Comparison of ENCODE assay signal across 10 cellular contexts in the genomic region with DNA sequence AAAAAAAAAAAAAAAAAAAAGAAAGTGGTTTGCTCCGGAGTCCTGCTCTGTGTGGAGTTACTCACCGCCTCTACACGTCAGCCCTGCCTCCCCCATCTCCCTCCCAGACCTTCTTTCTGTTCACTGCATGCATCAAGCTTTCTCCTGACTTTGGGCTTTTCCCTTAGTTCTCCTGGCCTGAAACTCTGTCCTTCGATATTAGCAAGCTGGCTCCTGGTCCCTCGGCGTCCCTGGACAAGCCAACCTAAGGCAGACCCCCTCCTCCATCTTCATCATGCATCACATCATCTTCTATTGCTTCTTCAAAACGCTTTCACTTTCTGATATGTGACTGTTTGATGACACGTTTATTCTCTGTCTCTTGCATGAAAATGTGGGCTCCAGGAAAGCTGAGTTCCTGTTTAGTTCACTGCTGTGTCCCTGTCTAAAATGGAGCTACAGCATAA. TPM values are rescaled to one million over a fixed set of nuclear protein-coding genes. Genes with fewer than 3 reads are reported as not detected.
DNase-seq lines count a peak whose midpoint lies in the region; ATAC-seq, FAIRE-seq and TF ChIP-seq lines count a peak whose summit lies in the region.
"Had no signal": no experiment of that assay in that cellular context is flagged by ENCODE, and none has a peak within 500 bp of the region (broad histone marks: within the 10 kb centered on the region; RNA-seq: fewer than 3 reads in every experiment).

No MANE protein-coding gene starts in this region.

- H3K27ac ChIP-seq in GM23338 (ENCODE audit: low read depth), result no peak overlapping the region
- H3K27ac ChIP-seq in HepG2 (ENCODE audit: extremely low read length, insufficient read depth, low read length), result no peak overlapping the region
- H3K27ac ChIP-seq: SK-N-MC, thoracic aorta had no signal

- H3K27me3 ChIP-seq in GM23338 (ENCODE audit: insufficient read depth) (no peaks in the 10 kb centered on the region), HepG2 (ENCODE audit: control insufficient read depth in 1 of 2, insufficient read depth in 2 of 2, low read length in 2 of 2) (no peaks in the 10 kb centered on the region)

- peak overlapping the region; percentile 84 for H3K27ac Mint-ChIP-seq in activated CD8-positive, alpha-beta memory T cell treated with anti-CD3 and anti-CD28 coated beads, Interleukin-2, amount 10 ng/mL, durations not matched to agents 7 days and 5 days
- no peak overlapping the region for H3K27ac Mint-ChIP-seq in GM23338

- CTCF ChIA-PET in activated CD8-positive, alpha-beta memory T cell treated with anti-CD3 and anti-CD28 coated beads, Interleukin-2, amount 10 ng/mL, durations not matched to agents 7 days and 5 days (lab: Charles Lee), result interaction anchor here (0.6 to 2.0 kb wide), 4 partner anchors 11 to 705 kb away, joined by 3 to 6 read pairs (median 4); no protein-coding TSS in a partner anchor
- CTCF ChIA-PET in HepG2 (lab: Yijun Ruan, JAX; ENCODE audit: low intra/inter-chr PET ratio, low total read pairs), result no interaction called here

- TF ChIP-seq EP300 in HepG2 (IDR thresholded peaks at IDR 0.05; ENCODE audit: low read depth in 2 of 2, low read length in 2 of 2) (no peak), HepG2 (CRISPR knock-in tag; IDR thresholded peaks at IDR 0.05; ENCODE audit: borderline replicate concordance) (no peak)

- H3K9me3 Mint-ChIP-seq in activated CD8-positive, alpha-beta memory T cell treated with anti-CD3 and anti-CD28 coated beads, Interleukin-2, amount 10 ng/mL, durations not matched to agents 7 days and 5 days (ENCODE audit: low read depth), result no peaks in the 10 kb centered on the region
- H3K9me3 Mint-ChIP-seq in GM23338, result peaks cover 86% of the 10 kb centered on the region

- in situ Hi-C loops in HepG2 (cut with HindIII; ENCODE audit: extremely low pct_ligation_motif_present, low pct_unique_long_range_greater_than_20kb), result loop anchor here (5.0 kb wide), 1 partner anchor 1129 kb away; no protein-coding TSS in a partner anchor

- FAIRE-seq in HepG2 (lab: Jason Lieb, UNC), result no peak

- H3K4me1 Mint-ChIP-seq in activated CD8-positive, alpha-beta memory T cell treated with anti-CD3 and anti-CD28 coated beads, Interleukin-2, amount 10 ng/mL, durations not matched to agents 7 days and 5 days, result peaks cover 9% of the 10 kb centered on the region
- H3K4me1 Mint-ChIP-seq in GM23338, result no peaks in the 10 kb centered on the region

- no peaks in the 10 kb centered on the region for H3K9me3 ChIP-seq in HepG2 (ENCODE audit: low read length)
- H3K9me3 ChIP-seq: thoracic aorta had no signal

- BruUV-seq in HepG2 (replicated peaks; lab: Mats Ljungman, UMichigan), result no TSS peak

- H4K20me1 ChIP-seq in GM23338 (replicated peaks; ENCODE audit: insufficient read depth), result no peaks in the 10 kb centered on the region
- no peaks in the 10 kb centered on the region; the same call in 1 of the 2 replicates for H4K20me1 ChIP-seq in HepG2 (ENCODE audit: insufficient read depth, low read length)

- no peak for TF ChIP-seq CTCF in GM23338 (conservative IDR thresholded peaks at IDR 0.05; ENCODE audit: low read depth in 2 of 2)
- no peak for TF ChIP-seq CTCF in HepG2 (CRISPR knock-in tag; IDR thresholded peaks at IDR 0.05)

- TF ChIP-seq RAD21 in HepG2 (CRISPR knock-in tag; IDR thresholded peaks at IDR 0.05), result no peak

- H2AFZ ChIP-seq in GM23338, result no peak overlapping the region
- H2AFZ ChIP-seq in HepG2 (ENCODE audit: low read length), result no peak overlapping the region

- intact Hi-C loops in HepG2 (cut with micrococcal nuclease; ENCODE audit: unreplicated experiment), result no loop called here

- H3K4me2 ChIP-seq in GM23338 (no peak overlapping the region), HepG2 (ENCODE audit: low read depth, low read length) (no peak overlapping the region)

- peak overlapping the region; percentile 54 for H3K4me3 Mint-ChIP-seq in activated CD8-positive, alpha-beta memory T cell treated with anti-CD3 and anti-CD28 coated beads, Interleukin-2, amount 10 ng/mL, durations not matched to agents 7 days and 5 days
- H3K4me3 Mint-ChIP-seq in GM23338, result no peak overlapping the region

- ATAC-seq in GM19328 (IDR thresholded peaks at IDR 0.05; ENCODE audit: unreplicated experiment), result peak; percentile 66
- ATAC-seq in HG03135 (IDR thresholded peaks at IDR 0.05; ENCODE audit: unreplicated experiment), result peak; percentile 73
- peak; percentile 71 for ATAC-seq in activated CD8-positive, alpha-beta memory T cell treated with anti-CD3 and anti-CD28 coated beads, Interleukin-2, amount 10 ng/mL, durations not matched to agents 7 days and 5 days
- ATAC-seq in GM23338, result no peak
- ATAC-seq in HepG2, result no peak

- no peak overlapping the region for H3K9ac ChIP-seq in HepG2 (ENCODE audit: insufficient read depth, low read depth, low read length)

- no peaks in the 10 kb centered on the region for H3K36me3 Mint-ChIP-seq in activated CD8-positive, alpha-beta memory T cell treated with anti-CD3 and anti-CD28 coated beads, Interleukin-2, amount 10 ng/mL, durations not matched to agents 7 days and 5 days
- H3K36me3 Mint-ChIP-seq in GM23338 (ENCODE audit: low read depth), result peaks cover 38% of the 10 kb centered on the region

- WGBS in HepG2 (ENCODE audit: low lambda C conversion rate), result 48% methylated on average over 8 of the region's 8 CpGs

- POLR2A ChIA-PET in HepG2 (lab: Yijun Ruan, JAX), result no interaction called here

- no peaks in the 10 kb centered on the region for H3K27me3 Mint-ChIP-seq in activated CD8-positive, alpha-beta memory T cell treated with anti-CD3 and anti-CD28 coated beads, Interleukin-2, amount 10 ng/mL, durations not matched to agents 7 days and 5 days
- H3K27me3 Mint-ChIP-seq in GM23338 (ENCODE audit: insufficient read depth, low read depth, poor library complexity), result peaks cover 10% of the 10 kb centered on the region

- H3K79me2 ChIP-seq in GM23338 (replicated peaks; ENCODE audit: insufficient read depth) (no peaks in the 10 kb centered on the region), HepG2 (ENCODE audit: insufficient read depth, low read length) (no peaks in the 10 kb centered on the region)

- no peaks in the 10 kb centered on the region for H3K4me1 ChIP-seq in GM23338 (ENCODE audit: insufficient read depth)
- H3K4me1 ChIP-seq in HepG2 (ENCODE audit: insufficient read depth, low read length), result peaks cover 11% of the 10 kb centered on the region

- DNase-seq in activated CD8-positive, alpha-beta memory T cell treated with anti-CD3 and anti-CD28 coated beads, Interleukin-2, amount 10 ng/mL, durations not matched to agents 7 days and 5 days, result no peak
- peak; percentile 50 for DNase-seq in stimulated activated CD4-positive, alpha-beta T cell treated with anti-CD3 and anti-CD28 coated beads, Interleukin-15, amount 100 ng/mL, for 24 hours
- DNase-seq in GM23338 (ENCODE audit: low spot score), result no peak
- no peak for DNase-seq in HepG2 (ENCODE audit: low spot score)
- no peak for DNase-seq in NCI-H187 (lab: John Stamatoyannopoulos, UW)
- DNase-seq in NCI-H146 (lab: John Stamatoyannopoulos, UW), result no peak

- no peaks in the 10 kb centered on the region for H3F3A ChIP-seq in GM23338 (replicated peaks; ENCODE audit: low read depth)

- no peaks in the 10 kb centered on the region for H3K9me2 ChIP-seq in GM23338 (ENCODE audit: insufficient read depth)

- H3K4me3 ChIP-seq in GM23338 (no peak overlapping the region), HepG2 (replicated peaks in 1 of 3; ENCODE audit: insufficient read depth in 1 of 3, low read depth in 2 of 3, low read length in 3 of 3) (no peak overlapping the region)
- H3K4me3 ChIP-seq: SK-N-MC, thoracic aorta had no signal

- TF ChIP-seq POLR2A in HepG2 (IDR thresholded peaks at IDR 0.05; ENCODE audit: insufficient read depth in 1 of 2, low read depth in 2 of 2, low read length in 2 of 2), result no peak

- H3K36me3 ChIP-seq in GM23338 (ENCODE audit: insufficient read depth), result no peaks in the 10 kb centered on the region
- H3K36me3 ChIP-seq in HepG2 (replicated peaks in 1 of 2; ENCODE audit: control insufficient read depth in 1 of 2, insufficient read depth in 2 of 2, low read length in 2 of 2), result no peaks in the 10 kb centered on the region
- H3K36me3 ChIP-seq: thoracic aorta had no signal

TF ChIP-seq in GM23338, 12 proteins besides CTCF, POLR2A, EP300 and RAD21 (continues in another document):
- no peak for TF ChIP-seq EZH2 (IDR thresholded peaks at IDR 0.05; ENCODE audit: low read depth, unreplicated experiment)

RNA-seq across cellular contexts. Expression of a gene that starts 40.6 kb away (rescaled TPM):
- 10 to 100 TPM; 23.0 to 26.0 TPM for total RNA-seq in activated CD8-positive, alpha-beta memory T cell treated with anti-CD3 and anti-CD28 coated beads, Interleukin-2, amount 10 ng/mL, durations not matched to agents 7 days and 5 days
- 27.1 and 30.3 TPM in 2 replicates for total RNA-seq in GM23338 (2014; rRNA removed; shearing (Covaris generic))
- polyA plus RNA-seq in GM23338 (2016; fragmentation: Nextera tagmentation; extraction: Ambion mirVana) (6.7 and 7.7 TPM in 2 replicates), HepG2 (2011; rRNA removed) (22.7 and 25.8 TPM in 2 replicates)
- 8.2 and 17.3 TPM in 2 replicates for total RNA-seq in HepG2 (2016; rRNA removed; fragmentation: Illumina TruSeq; extraction: Trizol)
- 21.9 and 22.2 TPM in 2 replicates for total RNA-seq in HepG2 (2016; cell fraction: cytosol; rRNA removed; fragmentation: Illumina TruSeq; extraction: Trizol; ENCODE audit: low read depth)
- total RNA-seq in HepG2 (2016; cell fraction: insoluble cytoplasmic fraction; rRNA removed; fragmentation: Illumina TruSeq; extraction: Trizol), result 8.5 and 19.3 TPM in 2 replicates
- total RNA-seq in HepG2 (2016; cell fraction: membrane; rRNA removed; fragmentation: Illumina TruSeq; extraction: Trizol), result 11.6 and 11.8 TPM in 2 replicates
- 26.9 and 28.3 TPM in 2 replicates for total RNA-seq in HepG2 (2016; cell fraction: nucleus; rRNA removed; fragmentation: Illumina TruSeq; extraction: Trizol)
- polyA plus RNA-seq in HepG2 (2011; cell fraction: cytosol; rRNA removed), result 15.4 and 23.5 TPM in 2 replicates
- polyA plus RNA-seq in HepG2 (2011; cell fraction: nucleus; rRNA removed), result 21.1 and 23.8 TPM in 2 replicates
- 13.2 and 17.3 TPM in 2 replicates for polyA plus RNA-seq in HepG2 (2012)
- 2.0 and 2.3 TPM in 2 replicates for polyA plus RNA-seq in HepG2 (2016; cell fraction: cytosol; fragmentation: Illumina TruSeq; extraction: Trizol; ENCODE audit: low read depth)
- polyA plus RNA-seq in HepG2 (2016; cell fraction: insoluble cytoplasmic fraction; fragmentation: Illumina TruSeq; extraction: Trizol; ENCODE audit: low read depth), result 6.8 and 7.6 TPM in 2 replicates
- 3.5 and 4.1 TPM in 2 replicates for polyA plus RNA-seq in HepG2 (2016; cell fraction: membrane; fragmentation: Illumina TruSeq; extraction: Trizol; ENCODE audit: low read depth)
- 28.4 and 32.6 TPM in 2 replicates for polyA plus RNA-seq in HepG2 (2016; cell fraction: nucleus; fragmentation: Illumina TruSeq; extraction: Trizol; ENCODE audit: insufficient read depth, low read depth)
- 47.4 and 97.4 TPM in 2 replicates for polyA minus RNA-seq in HepG2 (2011; rRNA and poly(A)+ RNA removed; ENCODE audit: low replicate concordance)
- polyA minus RNA-seq in HepG2 (2011; cell fraction: cytosol; rRNA and poly(A)+ RNA removed), result 23.1 and 28.7 TPM in 2 replicates
- 45.4 and 58.3 TPM in 2 replicates for polyA minus RNA-seq in HepG2 (2011; cell fraction: nucleus; rRNA and poly(A)+ RNA removed)

Comparison
In these comparisons a context has a peak if more than half of its experiments do, and no peak if none do; other contexts are left out.
1. ATAC-seq: peak in GM19328 (single experiment), HG03135 (single experiment) and activated CD8-positive, alpha-beta memory T cell treated with anti-CD3 and anti-CD28 coated beads, Interleukin-2, amount 10 ng/mL, durations not matched to agents 7 days and 5 days (single experiment); none in GM23338 (single experiment) and HepG2 (single experiment).